9 cellular contexts compared by ENCODE assay signal in genomic region chr10:66202101-66202500, GRCh38.
"Had no signal": no experiment of that assay in that cellular context is flagged by ENCODE, and none has a peak within 500 bp of the region (broad histone marks: within the 10 kb centered on the region; RNA-seq: fewer than 3 reads in every experiment).

No MANE protein-coding gene starts in this region.

- ATAC-seq: HCT116 had no signal

- H3K4me1 ChIP-seq: HAP-1 had no signal

- DNase-seq: GOT3, H7, HFFc6, Karpas-422, KBM-7 had no signal

- H3K27ac ChIP-seq: KMS-11 had no signal

- H3K9me3 ChIP-seq: HAP-1 had no signal

- H3K4me3 ChIP-seq: HAP-1 had no signal

- H3K36me3 ChIP-seq: HAP-1 had no signal

- H3K9ac ChIP-seq: KMS-11 had no signal

- FAIRE-seq: HTR-8/SVneo had no signal

- H3K4me2 ChIP-seq: KMS-11 had no signal
